In genomic region chr12:11486623-11487444, GRCh38 we compare ENCODE assay signal across 8 cellular contexts.
A peak's percentile ranks its signal among the peaks of the same experiment; 100 is the strongest.
DNase-seq lines count a peak whose midpoint lies in the region; ATAC-seq and TF ChIP-seq lines count a peak whose summit lies in the region.

No MANE protein-coding gene starts in this region.

- peaks cover 12% of the 10 kb centered on the region for H3K4me1 ChIP-seq in PC-9 (replicated peaks; ENCODE audit: insufficient read depth)

- TF ChIP-seq EP300 in neural cell (conservative IDR thresholded peaks at IDR 0.05; ENCODE audit: poor library complexity, severe bottlenecking) = no peak

- BruUV-seq in PC-9 (replicated peaks; lab: Mats Ljungman, UMichigan) = no TSS peak

- ATAC-seq in GM21515 (IDR thresholded peaks at IDR 0.05; ENCODE audit: unreplicated experiment) = peak; percentile 90
- peak; percentile 84 for ATAC-seq in stimulated activated naive CD8-positive, alpha-beta T cell treated with anti-CD3 and anti-CD28 coated beads, Interleukin-15, Interleukin-2, amounts not matched to agents 100 U/mL and 50 U/mL, for 24 hours

- no peaks in the 10 kb centered on the region for H3K36me3 Mint-ChIP-seq in activated T-cell treated with anti-CD3 and anti-CD28 coated beads, Interleukin-2, amount 50 U/mL, for 24 hours (ENCODE audit: low read depth)

- no peaks in the 10 kb centered on the region for H3K27me3 Mint-ChIP-seq in activated T-cell treated with anti-CD3 and anti-CD28 coated beads, Interleukin-2, amount 50 U/mL, for 24 hours

- DNase-seq in D341Med (ENCODE audit: low spot score) (peak; percentile 82), Kasumi-1 (lab: John Stamatoyannopoulos, UW) (peak; percentile 50 to 58), PC-9 (peak; percentile 66 to 71), fibroblast of gingiva (ENCODE audit: low read depth) (peak; percentile 77)
- peak; percentile 75 for DNase-seq in activated T-cell treated with anti-CD3 and anti-CD28 coated beads, Interleukin-2, amount 50 U/mL, for 24 hours
- DNase-seq in stimulated activated naive CD8-positive, alpha-beta T cell treated with anti-CD3 and anti-CD28 coated beads, Interleukin-15, Interleukin-2, amounts not matched to agents 100 U/mL and 50 U/mL, for 24 hours = peak; percentile 82

- H3K27ac ChIP-seq in PC-9 = no peak overlapping the region
- no peak overlapping the region for H3K27ac ChIP-seq in neural cell (ENCODE audit: low read length)

- H3F3A ChIP-seq in PC-9 (ENCODE audit: insufficient read depth, low read depth) (peaks cover 12% of the 10 kb centered on the region; the same call in 1 of the 2 replicates), neural cell (ENCODE audit: insufficient read depth, low read length, poor library complexity, severe bottlenecking) (no peaks in the 10 kb centered on the region)

- TF ChIP-seq RAD21 in neural cell (conservative IDR thresholded peaks at IDR 0.05) = peak; percentile 94

- H3K9ac ChIP-seq in neural cell (ENCODE audit: low read length) = no peak overlapping the region

- H3K4me3 ChIP-seq in PC-9 (no peak overlapping the region), neural cell (ENCODE audit: low read length) (no peak overlapping the region)

- intact Hi-C loops in PC-9 (cut with micrococcal nuclease; ENCODE audit: unreplicated experiment) = loop anchor here (1.0 to 5.0 kb wide), 7 partner anchors 259 to 1735 kb away; no protein-coding TSS in a partner anchor

- CTCF ChIA-PET in PC-9 (lab: Charles Lee) = interaction anchor here (0.5 to 2.2 kb wide), 7 partner anchors 258 to 1716 kb away, joined by 3 to 13 read pairs (median 3); no protein-coding TSS in a partner anchor

- peak; percentile 99 for TF ChIP-seq CTCF in PC-9 (conservative IDR thresholded peaks at IDR 0.05)
- TF ChIP-seq CTCF in neural cell (IDR thresholded peaks at IDR 0.05; ENCODE audit: poor library complexity, severe bottlenecking) = peak; percentile 99

- H3K79me2 ChIP-seq in PC-9 (ENCODE audit: low read depth) (no peaks in the 10 kb centered on the region), neural cell (replicated peaks; ENCODE audit: insufficient read depth, low read length) (no peaks in the 10 kb centered on the region)

- H3K9me3 ChIP-seq in PC-9 (ENCODE audit: insufficient read depth, low read depth) (no peaks in the 10 kb centered on the region), neural cell (ENCODE audit: low read length) (no peaks in the 10 kb centered on the region)

- H2AFZ ChIP-seq in PC-9 (no peak overlapping the region), neural cell (ENCODE audit: low read depth, low read length) (no peak overlapping the region)

- 0 out of 2 replicates have a peak overlapping the region, but pooled peaks have one; percentile 20 for H3K4me2 ChIP-seq in PC-9
- H3K4me2 ChIP-seq in neural cell (ENCODE audit: low read length) = no peak overlapping the region

- no peak overlapping the region for H3K27ac Mint-ChIP-seq in activated T-cell treated with anti-CD3 and anti-CD28 coated beads, Interleukin-2, amount 50 U/mL, for 24 hours

- H3K36me3 ChIP-seq in PC-9 (ENCODE audit: low read depth) (no peaks in the 10 kb centered on the region), neural cell (ENCODE audit: insufficient read depth, low read length) (no peaks in the 10 kb centered on the region)

- peaks cover 5% of the 10 kb centered on the region for H3K4me1 Mint-ChIP-seq in activated T-cell treated with anti-CD3 and anti-CD28 coated beads, Interleukin-2, amount 50 U/mL, for 24 hours (ENCODE audit: low read depth)

- H3K4me3 Mint-ChIP-seq in activated T-cell treated with anti-CD3 and anti-CD28 coated beads, Interleukin-2, amount 50 U/mL, for 24 hours = no peak overlapping the region

- POLR2A ChIA-PET in PC-9 (lab: Charles Lee; ENCODE audit: unreplicated experiment) = no interaction called here

- H3K27me3 ChIP-seq in PC-9 (ENCODE audit: insufficient read depth, low read depth) (no peaks in the 10 kb centered on the region), neural cell (ENCODE audit: insufficient read depth, low read depth, low read length) (no peaks in the 10 kb centered on the region)

- no peaks in the 10 kb centered on the region for H3K9me3 Mint-ChIP-seq in activated T-cell treated with anti-CD3 and anti-CD28 coated beads, Interleukin-2, amount 50 U/mL, for 24 hours

- H4K20me1 ChIP-seq in PC-9 (ENCODE audit: insufficient read depth) (no peaks in the 10 kb centered on the region), neural cell (ENCODE audit: insufficient read depth) (no peaks in the 10 kb centered on the region)

- no peaks in the 10 kb centered on the region for H3K9me2 ChIP-seq in PC-9 (ENCODE audit: insufficient read depth)
- no peaks in the 10 kb centered on the region for H3K9me2 ChIP-seq in neural cell (ENCODE audit: insufficient read depth, low read length)

TF ChIP-seq in neural cell, 6 proteins besides CTCF, POLR2A, EP300 and RAD21:
- no peak for TF ChIP-seq EZH2 (IDR thresholded peaks at IDR 0.05; ENCODE audit: borderline replicate concordance, insufficient read depth, low read length, poor library complexity, severe bottlenecking)
- TF ChIP-seq POLR2AphosphoS5 (IDR thresholded peaks at IDR 0.05) = no peak
- peak; percentile 95 for TF ChIP-seq SMC3 (conservative IDR thresholded peaks at IDR 0.05; ENCODE audit: poor library complexity)
- TF ChIP-seq REST (IDR thresholded peaks at IDR 0.05; ENCODE audit: borderline replicate concordance) = no peak
TF ChIP-seq in neural cell: peak in this region for 1.
